ENCODE assay signal across 25 cellular contexts in genomic region chr11:64661622-64662021, GRCh38.
DNase-seq lines count a peak whose midpoint lies in the region; ATAC-seq and TF ChIP-seq lines count a peak whose summit lies in the region.
"Had no signal": no experiment of that assay in that cellular context is flagged by ENCODE, and none has a peak within 500 bp of the region (broad histone marks: within the 10 kb centered on the region; RNA-seq: fewer than 3 reads in every experiment).

No MANE protein-coding gene starts in this region.

- H4K20me1 ChIP-seq in hepatocyte (ENCODE audit: insufficient read depth, poor library complexity, severe bottlenecking) = no peaks in the 10 kb centered on the region

- H3K36me3 ChIP-seq in ACC112 (ENCODE audit: insufficient read depth, low read length) (no peaks in the 10 kb centered on the region), hepatocyte (replicated peaks; ENCODE audit: insufficient read depth, low read depth) (no peaks in the 10 kb centered on the region), skeletal muscle tissue (ENCODE audit: control insufficient read depth in 3 of 3, insufficient read depth in 3 of 3, low read length in 3 of 3) (no peaks in the 10 kb centered on the region), body of pancreas (replicated peaks in 1 of 2; ENCODE audit: insufficient read depth in 1 of 2, low read depth in 2 of 2) (no peaks in the 10 kb centered on the region)
- H3K36me3 ChIP-seq: BE2C, right lobe of liver had no signal

- H3K79me2 ChIP-seq in ACC112 (ENCODE audit: control insufficient read depth, insufficient read depth, low read length, unreplicated experiment) = peaks cover 5% of the 10 kb centered on the region
- no peaks in the 10 kb centered on the region for H3K79me2 ChIP-seq in hepatocyte

- H3K4me3 ChIP-seq in ACC112 (ENCODE audit: low read depth, low read length) (no peak overlapping the region), hepatocyte (no peak overlapping the region), skeletal muscle tissue (ENCODE audit: low read length in 3 of 3) (no peak overlapping the region), body of pancreas (no peak overlapping the region)
- H3K4me3 ChIP-seq: right lobe of liver had no signal

- no peak for TF ChIP-seq POLR2A in body of pancreas (IDR thresholded peaks at IDR 0.05)

- ATAC-seq in T-helper 17 cell = no peak
- ATAC-seq in GM21526 (IDR thresholded peaks at IDR 0.05; ENCODE audit: low FRiP score, unreplicated experiment) = no peak
- ATAC-seq in GM21737 (IDR thresholded peaks at IDR 0.05; ENCODE audit: unreplicated experiment) = no peak
- ATAC-seq in effector memory CD8-positive, alpha-beta T cell (replicated peaks) = no peak
- no peak for ATAC-seq in body of pancreas
- ATAC-seq: right lobe of liver had no signal

- no peak overlapping the region for H2AFZ ChIP-seq in ACC112 (ENCODE audit: low read length, unreplicated experiment)
- H2AFZ ChIP-seq in hepatocyte = peak overlapping the region; percentile 45

- H3K4me1 Mint-ChIP-seq in T-helper 17 cell = peaks cover 2% of the 10 kb centered on the region
- H3K4me1 Mint-ChIP-seq in effector memory CD8-positive, alpha-beta T cell (ENCODE audit: low read depth in 2 of 2) = no peaks in the 10 kb centered on the region

- H3K4me2 ChIP-seq in hepatocyte = no peak overlapping the region

- H3K27me3 ChIP-seq in ACC112 (ENCODE audit: insufficient read depth, low read length) = no peaks in the 10 kb centered on the region
- no peaks in the 10 kb centered on the region for H3K27me3 ChIP-seq in hepatocyte
- H3K27me3 ChIP-seq in skeletal muscle tissue (ENCODE audit: control insufficient read depth in 3 of 3, insufficient read depth in 3 of 3, low read length in 3 of 3) = peaks cover 0 to 8% (median 5%) of the 10 kb centered on the region in 3 donors
- no peaks in the 10 kb centered on the region for H3K27me3 ChIP-seq in body of pancreas
- H3K27me3 ChIP-seq: BE2C, right lobe of liver had no signal

- intact Hi-C loops in body of pancreas (cut with DNase I) = no loop called here

- no peaks in the 10 kb centered on the region for H3K9me2 ChIP-seq in hepatocyte (replicated peaks; ENCODE audit: insufficient read depth)

- no peak overlapping the region for H3K4me3 Mint-ChIP-seq in T-helper 17 cell
- H3K4me3 Mint-ChIP-seq in effector memory CD8-positive, alpha-beta T cell = no peak overlapping the region
- H3K4me3 Mint-ChIP-seq: activated CD4-positive, alpha-beta memory T cell treated with anti-CD3 and anti-CD28 coated beads for 36 hours; activated naive CD4-positive, alpha-beta T cell treated with anti-CD3 and anti-CD28 coated beads, Interleukin-2, amount 10 ng/mL, durations not matched to agents 7 days and 5 days; activated T-helper 1 cell treated with anti-CD3 and anti-CD28 coated beads, Interleukin-12 subunit alpha, Interleukin-12 subunit beta, Interleukin-2, Interleukin-4 antibody, amounts not matched to agents 30 ng/mL and 10 ng/mL and 1 ng/mL, durations not matched to agents 14 hours and 24 hours and 36 hours had no signal

- H3K27ac Mint-ChIP-seq in T-helper 17 cell = peak overlapping the region; percentile 78
- H3K27ac Mint-ChIP-seq in effector memory CD8-positive, alpha-beta T cell = no peak overlapping the region
- H3K27ac Mint-ChIP-seq: activated CD4-positive, alpha-beta memory T cell treated with anti-CD3 and anti-CD28 coated beads for 36 hours; activated naive CD4-positive, alpha-beta T cell treated with anti-CD3 and anti-CD28 coated beads, Interleukin-2, amount 10 ng/mL, durations not matched to agents 7 days and 5 days; activated T-helper 1 cell treated with anti-CD3 and anti-CD28 coated beads, Interleukin-12 subunit alpha, Interleukin-12 subunit beta, Interleukin-2, Interleukin-4 antibody, amounts not matched to agents 30 ng/mL and 10 ng/mL and 1 ng/mL, durations not matched to agents 14 hours and 24 hours and 36 hours had no signal

- H3K27ac ChIP-seq in ACC112 (ENCODE audit: low read depth, low read length) (peak overlapping the region; percentile 80), hepatocyte (peak overlapping the region; percentile 60), skeletal muscle tissue (ENCODE audit: low read depth, low read length) (peak overlapping the region; percentile 75), body of pancreas (no peak overlapping the region)
- H3K27ac ChIP-seq: right lobe of liver had no signal

- H3K4me1 ChIP-seq in ACC112 (ENCODE audit: control insufficient read depth, insufficient read depth, low read length, unreplicated experiment) (peaks cover 35% of the 10 kb centered on the region), hepatocyte (ENCODE audit: insufficient read depth) (no peaks in the 10 kb centered on the region), skeletal muscle tissue (ENCODE audit: control insufficient read depth in 3 of 3, insufficient read depth in 3 of 3, low read length in 3 of 3) (peaks cover 15 to 23% (median 16%) of the 10 kb centered on the region in 3 donors), body of pancreas (no peaks in the 10 kb centered on the region)
- H3K4me1 ChIP-seq: BE2C had no signal

- no peak overlapping the region for H3K9ac ChIP-seq in skeletal muscle tissue (ENCODE audit: low read depth in 1 of 3, low read length in 3 of 3)

- no peaks in the 10 kb centered on the region for H3K36me3 Mint-ChIP-seq in T-helper 17 cell (ENCODE audit: low read depth)
- H3K36me3 Mint-ChIP-seq in effector memory CD8-positive, alpha-beta T cell (ENCODE audit: insufficient read depth) = no peaks in the 10 kb centered on the region
- H3K36me3 Mint-ChIP-seq: activated CD4-positive, alpha-beta memory T cell treated with anti-CD3 and anti-CD28 coated beads for 36 hours; activated naive CD4-positive, alpha-beta T cell treated with anti-CD3 and anti-CD28 coated beads, Interleukin-2, amount 10 ng/mL, durations not matched to agents 7 days and 5 days had no signal

- TF ChIP-seq CTCF in hepatocyte (IDR thresholded peaks at IDR 0.05; ENCODE audit: poor library complexity) (no peak), body of pancreas (IDR thresholded peaks at IDR 0.05) (no peak)

- WGBS in hepatocyte (ENCODE audit: low lambda C conversion rate, missing lambda C conversion rate) = 83% methylated on average over 8 of the region's 8 CpGs
- 81 to 85% methylated on average over 8 of the region's 8 CpGs for WGBS in body of pancreas, 2 donors

- no peaks in the 10 kb centered on the region for H3K9me3 Mint-ChIP-seq in effector memory CD8-positive, alpha-beta T cell
- H3K9me3 Mint-ChIP-seq: activated CD4-positive, alpha-beta memory T cell treated with anti-CD3 and anti-CD28 coated beads for 36 hours; activated naive CD4-positive, alpha-beta T cell treated with anti-CD3 and anti-CD28 coated beads, Interleukin-2, amount 10 ng/mL, durations not matched to agents 7 days and 5 days; activated T-helper 1 cell treated with anti-CD3 and anti-CD28 coated beads, Interleukin-12 subunit alpha, Interleukin-12 subunit beta, Interleukin-2, Interleukin-4 antibody, amounts not matched to agents 30 ng/mL and 10 ng/mL and 1 ng/mL, durations not matched to agents 14 hours and 24 hours and 36 hours had no signal

- DNase-seq in T-helper 17 cell (no peak), hepatocyte (ENCODE audit: low spot score) (no peak), body of pancreas (no peak)
- no peak for DNase-seq in effector memory CD8-positive, alpha-beta T cell
- DNase-seq: ACHN; activated CD4-positive, alpha-beta memory T cell treated with anti-CD3 and anti-CD28 coated beads for 36 hours; activated CD4-positive, CD25-positive, alpha-beta regulatory T cell treated with anti-CD3 and anti-CD28 coated beads, Interleukin-2, amount 50 U/mL, for 72 hours; activated CD8-positive, alpha-beta memory T cell treated with anti-CD3 and anti-CD28 coated beads, Interleukin-2, amount 50 U/mL, for 4 hours; activated naive CD4-positive, alpha-beta T cell treated with anti-CD3 and anti-CD28 coated beads, Interleukin-2, amount 10 ng/mL, durations not matched to agents 7 days and 5 days; amniotic stem cell; BE2C; HCEC 1CT; NCI-H1105 treated with DMSO at 0.1 percent for 48 hours; NCI-H2081 treated with DMSO at 0.1 percent for 48 hours; NCI-H226; NCI-H748 treated with DMSO at 0.1 percent for 48 hours; right lobe of liver; RPMI8226; stimulated activated naive CD4-positive, alpha-beta T cell; T-helper 1 cell had no signal

- H3K27me3 Mint-ChIP-seq in T-helper 17 cell = peaks cover 22% of the 10 kb centered on the region
- H3K27me3 Mint-ChIP-seq in effector memory CD8-positive, alpha-beta T cell = peaks cover 0 to 28% of the 10 kb centered on the region in 2 donors
- H3K27me3 Mint-ChIP-seq: activated CD4-positive, alpha-beta memory T cell treated with anti-CD3 and anti-CD28 coated beads for 36 hours had no signal

- H3K9me3 ChIP-seq in T-helper 17 cell (ENCODE audit: control insufficient read depth, low read length, poor library complexity, severe bottlenecking) (no peaks in the 10 kb centered on the region), hepatocyte (ENCODE audit: low read depth) (no peaks in the 10 kb centered on the region), skeletal muscle tissue (ENCODE audit: control insufficient read depth in 3 of 3, low read length in 3 of 3) (no peaks in the 10 kb centered on the region), body of pancreas (no peaks in the 10 kb centered on the region)
- H3K9me3 ChIP-seq: BE2C, right lobe of liver had no signal

Comparison
In these comparisons a context has a peak if more than half of its experiments do, and no peak if none do; other contexts are left out.
1. H3K27ac ChIP-seq: peak in ACC112 (single experiment), hepatocyte (single experiment) and skeletal muscle tissue (single experiment); none in body of pancreas (0 of 4).